ENCODE assay signal across 14 cellular contexts in genomic region chr11:58394195-58394594, GRCh38. TPM values are rescaled to one million over a fixed set of nuclear protein-coding genes. Genes with fewer than 3 reads are reported as not detected.
DNase-seq lines count a peak whose midpoint lies in the region; ATAC-seq and TF ChIP-seq lines count a peak whose summit lies in the region.
"Had no signal": no experiment of that assay in that cellular context is flagged by ENCODE, and none has a peak within 500 bp of the region (broad histone marks: within the 10 kb centered on the region; RNA-seq: fewer than 3 reads in every experiment).

No MANE protein-coding gene starts in this region.

- peak overlapping the region; percentile 40 for H3K4me3 Mint-ChIP-seq in HFFc6
- H3K4me3 Mint-ChIP-seq: activated CD4-positive, alpha-beta memory T cell treated with anti-CD3 and anti-CD28 coated beads, Interleukin-2, amount 10 ng/mL, durations not matched to agents 7 days and 5 days; memory B cell had no signal

- peak overlapping the region; percentile 88 for H3K27ac ChIP-seq in VCaP

- peak; percentile 80 for DNase-seq in HFFc6
- peak; percentile 48 for DNase-seq in fibroblast of villous mesenchyme (ENCODE audit: low read depth)
- no peak for DNase-seq in MV-4-11 (lab: John Stamatoyannopoulos, UW)
- no peak for DNase-seq in NCI-H146 (lab: John Stamatoyannopoulos, UW)
- DNase-seq: activated CD4-positive, alpha-beta memory T cell treated with anti-CD3 and anti-CD28 coated beads, Interleukin-2, amount 10 ng/mL, durations not matched to agents 7 days and 5 days; activated naive CD4-positive, alpha-beta T cell treated with Interleukin-2 at 50 U/mL for 16 hours; NCI-H2029 treated with DMSO at 0.1 percent for 48 hours had no signal

- peak overlapping the region; percentile 56 for H3K4me2 ChIP-seq in skeletal muscle satellite cell (ENCODE audit: low read length)

- no peak for TF ChIP-seq CTCF in HFFc6 (IDR thresholded peaks at IDR 0.05)
- TF ChIP-seq CTCF in VCaP (conservative IDR thresholded peaks at IDR 0.05), result no peak
- TF ChIP-seq CTCF in fibroblast of villous mesenchyme (IDR thresholded peaks at IDR 0.05; ENCODE audit: insufficient read depth, low read depth, low read length), result no peak

- no peaks in the 10 kb centered on the region for H3K27me3 Mint-ChIP-seq in HFFc6 (ENCODE audit: insufficient read depth)
- H3K27me3 Mint-ChIP-seq: activated CD4-positive, alpha-beta memory T cell treated with anti-CD3 and anti-CD28 coated beads, Interleukin-2, amount 10 ng/mL, durations not matched to agents 7 days and 5 days had no signal

- ATAC-seq in HG03521 (IDR thresholded peaks at IDR 0.05; ENCODE audit: unreplicated experiment), result no peak
- ATAC-seq: K562 had no signal

- H3K36me3 ChIP-seq in skeletal muscle satellite cell (ENCODE audit: insufficient read depth, low read length), result no peaks in the 10 kb centered on the region

- peaks cover 6% of the 10 kb centered on the region for H3K9me3 ChIP-seq in skeletal muscle satellite cell (replicated peaks; ENCODE audit: low read length)

- H3K36me3 Mint-ChIP-seq in HFFc6 (ENCODE audit: low read depth), result peaks cover 29% of the 10 kb centered on the region
- H3K36me3 Mint-ChIP-seq: memory B cell had no signal

- peaks cover 65% of the 10 kb centered on the region for H3K4me1 Mint-ChIP-seq in HFFc6 (ENCODE audit: low read depth)
- H3K4me1 Mint-ChIP-seq: activated CD4-positive, alpha-beta memory T cell treated with anti-CD3 and anti-CD28 coated beads, Interleukin-2, amount 10 ng/mL, durations not matched to agents 7 days and 5 days; memory B cell had no signal

- H3K4me1 ChIP-seq in skeletal muscle satellite cell (ENCODE audit: control insufficient read depth, insufficient read depth, low read length), result peaks cover 33% of the 10 kb centered on the region

- no peaks in the 10 kb centered on the region for H3K27me3 ChIP-seq in skeletal muscle satellite cell (ENCODE audit: control insufficient read depth, insufficient read depth, low read length)

- H3K4me3 ChIP-seq in fibroblast of villous mesenchyme (ENCODE audit: low read depth, low read length), result no peak overlapping the region
- no peak overlapping the region for H3K4me3 ChIP-seq in skeletal muscle satellite cell (ENCODE audit: low read length)
- H3K4me3 ChIP-seq: K562 had no signal

- peak overlapping the region; percentile 32; the same call in 1 of the 2 replicates for H3K27ac Mint-ChIP-seq in HFFc6
- H3K27ac Mint-ChIP-seq: activated CD4-positive, alpha-beta memory T cell treated with anti-CD3 and anti-CD28 coated beads, Interleukin-2, amount 10 ng/mL, durations not matched to agents 7 days and 5 days; memory B cell had no signal

- H3K9me3 Mint-ChIP-seq in HFFc6, result peaks cover 18% of the 10 kb centered on the region
- H3K9me3 Mint-ChIP-seq: activated CD4-positive, alpha-beta memory T cell treated with anti-CD3 and anti-CD28 coated beads, Interleukin-2, amount 10 ng/mL, durations not matched to agents 7 days and 5 days had no signal

- peak overlapping the region; percentile 39 for H3K9ac ChIP-seq in skeletal muscle satellite cell (ENCODE audit: low read depth, low read length)

RNA-seq across cellular contexts. Expression of gene OR5B3, which starts 12.5 kb away (rescaled TPM):
- total RNA-seq in HFFc6 (2021; fragmentation: NEBNext Ultra II Directional; extraction: Animal tissue kit (Norgen Biotek cat#: 25700)), result not detected
- not detected in 2 replicates for total RNA-seq in fibroblast of villous mesenchyme
- total RNA-seq in skeletal muscle satellite cell (2012; rRNA removed), result not detected in 2 replicates
- total RNA-seq: activated CD4-positive, alpha-beta memory T cell treated with anti-CD3 and anti-CD28 coated beads, Interleukin-2, amount 10 ng/mL, durations not matched to agents 7 days and 5 days; K562; posterior vena cava; T-helper 2 cell treated with Interferon-gamma antibody and Interleukin-4, amounts not matched to agents 100 ng/mL and 5 ng/mL, for 36 hours had no signal

RNA-seq across cellular contexts. Expression of gene OR5B2, which starts 33.7 kb away (rescaled TPM):
- not detected for total RNA-seq in HFFc6 (2021; fragmentation: NEBNext Ultra II Directional; extraction: Animal tissue kit (Norgen Biotek cat#: 25700))
- not detected in 2 replicates for total RNA-seq in fibroblast of villous mesenchyme
- not detected in 2 replicates for total RNA-seq in skeletal muscle satellite cell (2012; rRNA removed)
- total RNA-seq: activated CD4-positive, alpha-beta memory T cell treated with anti-CD3 and anti-CD28 coated beads, Interleukin-2, amount 10 ng/mL, durations not matched to agents 7 days and 5 days; K562; posterior vena cava; T-helper 2 cell treated with Interferon-gamma antibody and Interleukin-4, amounts not matched to agents 100 ng/mL and 5 ng/mL, for 36 hours had no signal

RNA-seq across cellular contexts. Expression of gene OR5B17, which starts 35.3 kb away (rescaled TPM):
- not detected for total RNA-seq in HFFc6 (2021; fragmentation: NEBNext Ultra II Directional; extraction: Animal tissue kit (Norgen Biotek cat#: 25700))
- total RNA-seq in fibroblast of villous mesenchyme, result not detected in 2 replicates
- not detected in 2 replicates for total RNA-seq in skeletal muscle satellite cell (2012; rRNA removed)
- total RNA-seq: activated CD4-positive, alpha-beta memory T cell treated with anti-CD3 and anti-CD28 coated beads, Interleukin-2, amount 10 ng/mL, durations not matched to agents 7 days and 5 days; K562; posterior vena cava; T-helper 2 cell treated with Interferon-gamma antibody and Interleukin-4, amounts not matched to agents 100 ng/mL and 5 ng/mL, for 36 hours had no signal

RNA-seq across cellular contexts. Expression of gene OR5B12, which starts 47.8 kb away (rescaled TPM):
- total RNA-seq in HFFc6 (2021; fragmentation: NEBNext Ultra II Directional; extraction: Animal tissue kit (Norgen Biotek cat#: 25700)), result not detected
- total RNA-seq in fibroblast of villous mesenchyme, result not detected in 2 replicates
- not detected in 2 replicates for total RNA-seq in skeletal muscle satellite cell (2012; rRNA removed)
- total RNA-seq: activated CD4-positive, alpha-beta memory T cell treated with anti-CD3 and anti-CD28 coated beads, Interleukin-2, amount 10 ng/mL, durations not matched to agents 7 days and 5 days; K562; posterior vena cava; T-helper 2 cell treated with Interferon-gamma antibody and Interleukin-4, amounts not matched to agents 100 ng/mL and 5 ng/mL, for 36 hours had no signal

Comparison
In these comparisons a context has a peak if more than half of its experiments do, and no peak if none do; other contexts are left out.
1. DNase-seq: peak in HFFc6 (single experiment) and fibroblast of villous mesenchyme (single experiment); none in MV-4-11 (single experiment) and NCI-H146 (single experiment).